In the genomic region with DNA sequence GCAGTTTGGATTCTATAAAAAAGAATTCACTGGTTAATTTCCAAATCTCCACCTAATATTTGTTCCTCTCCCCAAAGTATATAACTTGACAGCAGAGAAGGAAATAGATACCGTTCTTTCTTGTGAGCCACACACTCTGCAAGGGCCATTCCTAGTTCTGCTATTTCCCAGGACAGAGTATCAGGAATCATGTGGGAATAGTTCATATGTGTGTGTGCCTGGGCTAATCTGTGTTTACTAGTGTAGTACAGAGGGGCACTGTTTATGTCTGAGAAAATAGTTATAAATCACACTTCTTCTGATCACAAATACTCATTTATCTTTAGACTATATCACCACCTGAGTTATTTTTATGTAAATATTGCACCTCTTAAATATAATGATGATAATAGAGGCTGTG, we compare ENCODE assay signal across 1 cellular context.
TF ChIP-seq lines count a peak whose summit lies in the region.

No MANE protein-coding gene starts in this region.

TF ChIP-seq in WTC11, 78 proteins besides CTCF, POLR2A, EP300 and RAD21 (continued from another document):
- TF ChIP-seq, protein P1, sequence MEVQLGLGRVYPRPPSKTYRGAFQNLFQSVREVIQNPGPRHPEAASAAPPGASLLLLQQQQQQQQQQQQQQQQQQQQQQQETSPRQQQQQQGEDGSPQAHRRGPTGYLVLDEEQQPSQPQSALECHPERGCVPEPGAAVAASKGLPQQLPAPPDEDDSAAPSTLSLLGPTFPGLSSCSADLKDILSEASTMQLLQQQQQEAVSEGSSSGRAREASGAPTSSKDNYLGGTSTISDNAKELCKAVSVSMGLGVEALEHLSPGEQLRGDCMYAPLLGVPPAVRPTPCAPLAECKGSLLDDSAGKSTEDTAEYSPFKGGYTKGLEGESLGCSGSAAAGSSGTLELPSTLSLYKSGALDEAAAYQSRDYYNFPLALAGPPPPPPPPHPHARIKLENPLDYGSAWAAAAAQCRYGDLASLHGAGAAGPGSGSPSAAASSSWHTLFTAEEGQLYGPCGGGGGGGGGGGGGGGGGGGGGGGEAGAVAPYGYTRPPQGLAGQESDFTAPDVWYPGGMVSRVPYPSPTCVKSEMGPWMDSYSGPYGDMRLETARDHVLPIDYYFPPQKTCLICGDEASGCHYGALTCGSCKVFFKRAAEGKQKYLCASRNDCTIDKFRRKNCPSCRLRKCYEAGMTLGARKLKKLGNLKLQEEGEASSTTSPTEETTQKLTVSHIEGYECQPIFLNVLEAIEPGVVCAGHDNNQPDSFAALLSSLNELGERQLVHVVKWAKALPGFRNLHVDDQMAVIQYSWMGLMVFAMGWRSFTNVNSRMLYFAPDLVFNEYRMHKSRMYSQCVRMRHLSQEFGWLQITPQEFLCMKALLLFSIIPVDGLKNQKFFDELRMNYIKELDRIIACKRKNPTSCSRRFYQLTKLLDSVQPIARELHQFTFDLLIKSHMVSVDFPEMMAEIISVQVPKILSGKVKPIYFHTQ (CRISPR knock-in tag; IDR thresholded peaks at IDR 0.05): no peak
- TF ChIP-seq, protein P2, sequence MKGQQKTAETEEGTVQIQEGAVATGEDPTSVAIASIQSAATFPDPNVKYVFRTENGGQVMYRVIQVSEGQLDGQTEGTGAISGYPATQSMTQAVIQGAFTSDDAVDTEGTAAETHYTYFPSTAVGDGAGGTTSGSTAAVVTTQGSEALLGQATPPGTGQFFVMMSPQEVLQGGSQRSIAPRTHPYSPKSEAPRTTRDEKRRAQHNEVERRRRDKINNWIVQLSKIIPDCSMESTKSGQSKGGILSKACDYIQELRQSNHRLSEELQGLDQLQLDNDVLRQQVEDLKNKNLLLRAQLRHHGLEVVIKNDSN (CRISPR knock-in tag; IDR thresholded peaks at IDR 0.05): no peak
- TF ChIP-seq, protein P3, sequence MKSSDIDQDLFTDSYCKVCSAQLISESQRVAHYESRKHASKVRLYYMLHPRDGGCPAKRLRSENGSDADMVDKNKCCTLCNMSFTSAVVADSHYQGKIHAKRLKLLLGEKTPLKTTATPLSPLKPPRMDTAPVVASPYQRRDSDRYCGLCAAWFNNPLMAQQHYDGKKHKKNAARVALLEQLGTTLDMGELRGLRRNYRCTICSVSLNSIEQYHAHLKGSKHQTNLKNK (CRISPR knock-in tag; IDR thresholded peaks at IDR 0.05): no peak
- TF ChIP-seq ATF1 (CRISPR knock-in tag; IDR thresholded peaks at IDR 0.05): no peak
- TF ChIP-seq ZNF671 (CRISPR knock-in tag; IDR thresholded peaks at IDR 0.05): no peak
- TF ChIP-seq ZBTB21 (CRISPR knock-in tag; IDR thresholded peaks at IDR 0.05; ENCODE audit: borderline replicate concordance): no peak
- TF ChIP-seq ZNF138 (CRISPR knock-in tag; conservative IDR thresholded peaks at IDR 0.05): no peak
- TF ChIP-seq NR2C2 (CRISPR knock-in tag; IDR thresholded peaks at IDR 0.05): no peak
- no peak for TF ChIP-seq SMAD3 (CRISPR knock-in tag; IDR thresholded peaks at IDR 0.05; ENCODE audit: borderline replicate concordance)
- TF ChIP-seq SMAD4 (CRISPR knock-in tag; IDR thresholded peaks at IDR 0.05): no peak
- TF ChIP-seq GRHL2 (CRISPR knock-in tag; IDR thresholded peaks at IDR 0.05; ENCODE audit: insufficient replicate concordance, severe bottlenecking): no peak
- TF ChIP-seq HMGA2 (CRISPR knock-in tag; IDR thresholded peaks at IDR 0.05): no peak
- TF ChIP-seq, protein P4, sequence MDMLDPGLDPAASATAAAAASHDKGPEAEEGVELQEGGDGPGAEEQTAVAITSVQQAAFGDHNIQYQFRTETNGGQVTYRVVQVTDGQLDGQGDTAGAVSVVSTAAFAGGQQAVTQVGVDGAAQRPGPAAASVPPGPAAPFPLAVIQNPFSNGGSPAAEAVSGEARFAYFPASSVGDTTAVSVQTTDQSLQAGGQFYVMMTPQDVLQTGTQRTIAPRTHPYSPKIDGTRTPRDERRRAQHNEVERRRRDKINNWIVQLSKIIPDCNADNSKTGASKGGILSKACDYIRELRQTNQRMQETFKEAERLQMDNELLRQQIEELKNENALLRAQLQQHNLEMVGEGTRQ (CRISPR knock-in tag; IDR thresholded peaks at IDR 0.05): no peak
